ENCODE assay signal across 21 cellular contexts in genomic region chr7:91573405-91573804, GRCh38.
DNase-seq lines count a peak whose midpoint lies in the region; ATAC-seq and TF ChIP-seq lines count a peak whose summit lies in the region.
"Had no signal": no experiment of that assay in that cellular context is flagged by ENCODE, and none has a peak within 500 bp of the region (broad histone marks: within the 10 kb centered on the region; RNA-seq: fewer than 3 reads in every experiment).

No MANE protein-coding gene starts in this region.

- DNase-seq in NCI-H2171 treated with DMSO at 0.1 percent for 48 hours (lab: John Stamatoyannopoulos, UW) (peak; percentile 40), NCI-H2171 (lab: John Stamatoyannopoulos, UW) (no peak), left cardiac atrium (no peak), AG20443 (ENCODE audit: low spot score) (no peak)
- DNase-seq: BE2C; C1 segment of cervical spinal cord; CD4-positive, alpha-beta memory T cell; CD4-positive, CD25-positive, alpha-beta regulatory T cell; CD8-positive, alpha-beta memory T cell; COR-L47; DMS 273 treated with DMSO at 0.1 percent for 48 hours; DMS153; DMS53; DMS79; DND-41; EL; GDM1 had no signal

- H3K9me3 Mint-ChIP-seq in nephron: peaks cover 8% of the 10 kb centered on the region

- H3K4me3 Mint-ChIP-seq in nephron: no peak overlapping the region
- H3K4me3 Mint-ChIP-seq: CD14-positive monocyte; CD4-positive, alpha-beta memory T cell; CD4-positive, CD25-positive, alpha-beta regulatory T cell; CD8-positive, alpha-beta memory T cell had no signal

- peaks cover 24% of the 10 kb centered on the region for H3K4me1 Mint-ChIP-seq in nephron
- H3K4me1 Mint-ChIP-seq: CD14-positive monocyte; CD4-positive, alpha-beta memory T cell; CD4-positive, CD25-positive, alpha-beta regulatory T cell; CD8-positive, alpha-beta memory T cell had no signal

- H3K36me3 Mint-ChIP-seq in nephron (ENCODE audit: low read depth): no peaks in the 10 kb centered on the region
- H3K36me3 Mint-ChIP-seq: CD14-positive monocyte; CD4-positive, alpha-beta memory T cell; CD4-positive, CD25-positive, alpha-beta regulatory T cell; CD8-positive, alpha-beta memory T cell had no signal

- intact Hi-C loops in left cardiac atrium (cut with DNase I): no loop called here

- H3K27me3 Mint-ChIP-seq in nephron (ENCODE audit: low read depth): peaks cover 3% of the 10 kb centered on the region
- H3K27me3 Mint-ChIP-seq: CD4-positive, alpha-beta memory T cell; CD8-positive, alpha-beta memory T cell had no signal

- H3K27ac Mint-ChIP-seq in nephron: peak overlapping the region in 2 of 3 experiments; percentile 15 to 33
- H3K27ac Mint-ChIP-seq: CD14-positive monocyte; CD4-positive, alpha-beta memory T cell; CD4-positive, CD25-positive, alpha-beta regulatory T cell; CD8-positive, alpha-beta memory T cell had no signal

- no peak for ATAC-seq in left cardiac atrium
- ATAC-seq: A549, GM12878 had no signal

- no peak for TF ChIP-seq CTCF in nephron (IDR thresholded peaks at IDR 0.05; ENCODE audit: unreplicated experiment in 3 of 3)
